Comparison of ENCODE assay signal across 21 cellular contexts in genomic region chr10:224571-224970, GRCh38.
DNase-seq lines count a peak whose midpoint lies in the region; ATAC-seq lines count a peak whose summit lies in the region.
"Had no signal": no experiment of that assay in that cellular context is flagged by ENCODE, and none has a peak within 500 bp of the region (broad histone marks: within the 10 kb centered on the region; RNA-seq: fewer than 3 reads in every experiment).

No MANE protein-coding gene starts in this region.

- no peaks in the 10 kb centered on the region for H3K27me3 Mint-ChIP-seq in stimulated activated naive CD8-positive, alpha-beta T cell treated with anti-CD3 and anti-CD28 coated beads, Interleukin-15, amount 100 ng/mL, for 72 hours
- no peaks in the 10 kb centered on the region for H3K27me3 Mint-ChIP-seq in stimulated activated naive B cell treated with anti-CD40 and anti-IgM and Interleukin-4, amounts not matched to agents 10 μg/mL and 1 μg/mL and 100 μg/mL, for 72 hours
- H3K27me3 Mint-ChIP-seq: activated CD4-positive, alpha-beta memory T cell treated with anti-CD3 and anti-CD28 coated beads, Interleukin-2, amount 10 ng/mL, durations not matched to agents 7 days and 5 days had no signal

- DNase-seq in stimulated activated naive CD8-positive, alpha-beta T cell treated with anti-CD3 and anti-CD28 coated beads, Interleukin-15, amount 100 ng/mL, for 72 hours: no peak
- DNase-seq in stimulated activated naive CD8-positive, alpha-beta T cell treated with anti-CD3 and anti-CD28 coated beads, Interleukin-15, Interleukin-2, amounts not matched to agents 100 U/mL and 50 U/mL, for 24 hours: no peak
- DNase-seq in NCI-H2029 (lab: John Stamatoyannopoulos, UW) (peak; percentile 21), COR-L47 (lab: John Stamatoyannopoulos, UW) (no peak)
- DNase-seq in stimulated activated naive B cell treated with anti-CD40 and anti-IgM and Interleukin-4, amounts not matched to agents 10 μg/mL and 1 μg/mL and 100 μg/mL, for 72 hours: no peak
- DNase-seq: ACHN; activated CD4-positive, alpha-beta memory T cell treated with anti-CD3 and anti-CD28 coated beads, Interleukin-2, amount 10 ng/mL, durations not matched to agents 7 days and 5 days; activated CD4-positive, CD25-positive, alpha-beta regulatory T cell treated with anti-CD3 and anti-CD28 coated beads, Interleukin-2, amount 50 U/mL, for 72 hours; activated effector memory CD4-positive, alpha-beta T cell treated with Interleukin-2 at 50 U/mL for 16 hours; cerebellar nuclear complex; DND-41; dorsolateral prefrontal cortex; KBM-7; NCI-H187; NCI-H446 treated with DMSO at 0.1 percent for 48 hours; SJCRH30 had no signal

- peak; percentile 49 for ATAC-seq in stimulated activated naive CD8-positive, alpha-beta T cell treated with anti-CD3 and anti-CD28 coated beads, Interleukin-15, amount 100 ng/mL, for 72 hours
- no peak for ATAC-seq in stimulated activated naive CD8-positive, alpha-beta T cell treated with anti-CD3 and anti-CD28 coated beads, Interleukin-15, Interleukin-2, amounts not matched to agents 100 U/mL and 50 U/mL, for 24 hours
- peak; percentile 41 for ATAC-seq in HG02642 (IDR thresholded peaks at IDR 0.05; ENCODE audit: poor library complexity, unreplicated experiment)
- ATAC-seq in stimulated activated naive B cell treated with anti-CD40 and anti-IgM and Interleukin-4, amounts not matched to agents 10 μg/mL and 1 μg/mL and 100 μg/mL, for 72 hours (replicated peaks): peak; percentile 66 to 77
- ATAC-seq in GM18502 (IDR thresholded peaks at IDR 0.05; ENCODE audit: poor library complexity, unreplicated experiment): no peak
- no peak for ATAC-seq in GM19035 (IDR thresholded peaks at IDR 0.05; ENCODE audit: unreplicated experiment)
- ATAC-seq: sciatic nerve had no signal

- H3K27ac Mint-ChIP-seq in stimulated activated naive CD8-positive, alpha-beta T cell treated with anti-CD3 and anti-CD28 coated beads, Interleukin-15, amount 100 ng/mL, for 72 hours: no peak overlapping the region
- no peak overlapping the region for H3K27ac Mint-ChIP-seq in stimulated activated naive B cell treated with anti-CD40 and anti-IgM and Interleukin-4, amounts not matched to agents 10 μg/mL and 1 μg/mL and 100 μg/mL, for 72 hours
- H3K27ac Mint-ChIP-seq: activated CD4-positive, alpha-beta memory T cell treated with anti-CD3 and anti-CD28 coated beads, Interleukin-2, amount 10 ng/mL, durations not matched to agents 7 days and 5 days; neural progenitor cell had no signal

- no peaks in the 10 kb centered on the region for H3K9me3 Mint-ChIP-seq in stimulated activated naive CD8-positive, alpha-beta T cell treated with anti-CD3 and anti-CD28 coated beads, Interleukin-15, amount 100 ng/mL, for 72 hours
- no peaks in the 10 kb centered on the region for H3K9me3 Mint-ChIP-seq in stimulated activated naive B cell treated with anti-CD40 and anti-IgM and Interleukin-4, amounts not matched to agents 10 μg/mL and 1 μg/mL and 100 μg/mL, for 72 hours
- H3K9me3 Mint-ChIP-seq: activated CD4-positive, alpha-beta memory T cell treated with anti-CD3 and anti-CD28 coated beads, Interleukin-2, amount 10 ng/mL, durations not matched to agents 7 days and 5 days; neural progenitor cell had no signal

- H3K4me1 Mint-ChIP-seq in stimulated activated naive CD8-positive, alpha-beta T cell treated with anti-CD3 and anti-CD28 coated beads, Interleukin-15, amount 100 ng/mL, for 72 hours: peaks cover 24% of the 10 kb centered on the region
- H3K4me1 Mint-ChIP-seq in stimulated activated naive B cell treated with anti-CD40 and anti-IgM and Interleukin-4, amounts not matched to agents 10 μg/mL and 1 μg/mL and 100 μg/mL, for 72 hours: peaks cover 0 to 1% of the 10 kb centered on the region in 2 donors
- H3K4me1 Mint-ChIP-seq: neural progenitor cell had no signal

- no peak overlapping the region for H3K4me3 Mint-ChIP-seq in stimulated activated naive CD8-positive, alpha-beta T cell treated with anti-CD3 and anti-CD28 coated beads, Interleukin-15, amount 100 ng/mL, for 72 hours
- H3K4me3 Mint-ChIP-seq in stimulated activated naive B cell treated with anti-CD40 and anti-IgM and Interleukin-4, amounts not matched to agents 10 μg/mL and 1 μg/mL and 100 μg/mL, for 72 hours: no peak overlapping the region
- H3K4me3 Mint-ChIP-seq: activated CD4-positive, alpha-beta memory T cell treated with anti-CD3 and anti-CD28 coated beads, Interleukin-2, amount 10 ng/mL, durations not matched to agents 7 days and 5 days; neural progenitor cell had no signal

- H3K36me3 Mint-ChIP-seq in stimulated activated naive B cell treated with anti-CD40 and anti-IgM and Interleukin-4, amounts not matched to agents 10 μg/mL and 1 μg/mL and 100 μg/mL, for 72 hours: peaks cover 5 to 9% of the 10 kb centered on the region in 2 donors

Comparison
In these comparisons a context has a peak if more than half of its experiments do, and no peak if none do; other contexts are left out.
1. ATAC-seq: peak in stimulated activated naive CD8-positive, alpha-beta T cell treated with anti-CD3 and anti-CD28 coated beads, Interleukin-15, amount 100 ng/mL, for 72 hours (single experiment), HG02642 (single experiment) and stimulated activated naive B cell treated with anti-CD40 and anti-IgM and Interleukin-4, amounts not matched to agents 10 μg/mL and 1 μg/mL and 100 μg/mL, for 72 hours (2 of 2); none in stimulated activated naive CD8-positive, alpha-beta T cell treated with anti-CD3 and anti-CD28 coated beads, Interleukin-15, Interleukin-2, amounts not matched to agents 100 U/mL and 50 U/mL, for 24 hours (single experiment), GM18502 (single experiment) and GM19035 (single experiment).